ENCODE assay signal across 16 cellular contexts in genomic region chr10:48535416-48536225, GRCh38.
DNase-seq lines count a peak whose midpoint lies in the region; ATAC-seq and TF ChIP-seq lines count a peak whose summit lies in the region.
"Had no signal": no experiment of that assay in that cellular context is flagged by ENCODE, and none has a peak within 500 bp of the region (broad histone marks: within the 10 kb centered on the region; RNA-seq: fewer than 3 reads in every experiment).

No MANE protein-coding gene starts in this region.

- no peaks in the 10 kb centered on the region for H3K4me1 ChIP-seq in OCI-LY7 (ENCODE audit: insufficient read depth, low read length, poor library complexity, severe bottlenecking)
- no peaks in the 10 kb centered on the region for H3K4me1 ChIP-seq in left lung
- H3K4me1 ChIP-seq: tibial nerve had no signal

- no TSS peak for BruUV-seq in OCI-LY7 (replicated peaks; lab: Mats Ljungman, UMichigan)

- CTCF ChIA-PET in OCI-LY7 (lab: Charles Lee; ENCODE audit: unreplicated experiment) = no interaction called here

- no peaks in the 10 kb centered on the region for H4K20me1 ChIP-seq in OCI-LY7 (ENCODE audit: insufficient read depth, low read length)

- H3K27ac ChIP-seq in OCI-LY7 (ENCODE audit: low read depth, low read length, poor library complexity, severe bottlenecking) (no peak overlapping the region), left lung (no peak overlapping the region)
- H3K27ac ChIP-seq: tibial nerve had no signal

- peak overlapping the region; percentile 63 for H3K27ac Mint-ChIP-seq in stimulated activated naive B cell treated with anti-CD40 and anti-IgM and Interleukin-4, amounts not matched to agents 10 μg/mL and 1 μg/mL and 100 μg/mL, for 72 hours
- H3K27ac Mint-ChIP-seq: activated naive CD4-positive, alpha-beta T cell treated with anti-CD3 and anti-CD28 coated beads, Interleukin-2, amount 50 U/mL, for 72 hours; CD4-positive, alpha-beta T cell had no signal

- H3K9me3 ChIP-seq in OCI-LY7 (ENCODE audit: low read length) (no peaks in the 10 kb centered on the region), left lung (no peaks in the 10 kb centered on the region)

- no peaks in the 10 kb centered on the region for H3K4me1 Mint-ChIP-seq in stimulated activated naive B cell treated with anti-CD40 and anti-IgM and Interleukin-4, amounts not matched to agents 10 μg/mL and 1 μg/mL and 100 μg/mL, for 72 hours
- H3K4me1 Mint-ChIP-seq: central memory CD8-positive, alpha-beta T cell had no signal

- H3K9me2 ChIP-seq in OCI-LY7 (ENCODE audit: insufficient read depth, low read length) = no peaks in the 10 kb centered on the region

- H3K27me3 ChIP-seq in left lung = no peaks in the 10 kb centered on the region
- H3K27me3 ChIP-seq: tibial nerve had no signal

- no peak for ATAC-seq in stimulated activated naive B cell treated with anti-CD40 and anti-IgM and Interleukin-4, amounts not matched to agents 10 μg/mL and 1 μg/mL and 100 μg/mL, for 72 hours (replicated peaks)
- ATAC-seq in left lung (no peak), GM19328 (IDR thresholded peaks at IDR 0.05; ENCODE audit: unreplicated experiment) (no peak)
- ATAC-seq: activated naive CD4-positive, alpha-beta T cell treated with anti-CD3 and anti-CD28 coated beads, Interleukin-2, amount 50 U/mL, for 72 hours; left ventricle myocardium superior had no signal

- no peaks in the 10 kb centered on the region for H3K79me2 ChIP-seq in OCI-LY7 (ENCODE audit: insufficient read depth, low read depth, low read length)

- H3K9me3 Mint-ChIP-seq in stimulated activated naive B cell treated with anti-CD40 and anti-IgM and Interleukin-4, amounts not matched to agents 10 μg/mL and 1 μg/mL and 100 μg/mL, for 72 hours = peaks cover 0 to 2% of the 10 kb centered on the region in 2 donors
- H3K9me3 Mint-ChIP-seq: activated naive CD4-positive, alpha-beta T cell treated with anti-CD3 and anti-CD28 coated beads, Interleukin-2, amount 50 U/mL, for 72 hours; CD4-positive, alpha-beta T cell; central memory CD8-positive, alpha-beta T cell had no signal

- intact Hi-C loops in OCI-LY7 (cut with micrococcal nuclease; ENCODE audit: unreplicated experiment) = no loop called here
- intact Hi-C loops in left lung (cut with DNase I) = no loop called here

- H3K36me3 ChIP-seq in OCI-LY7 (ENCODE audit: insufficient read depth, low read length) (no peaks in the 10 kb centered on the region), left lung (no peaks in the 10 kb centered on the region)
- H3K36me3 ChIP-seq: tibial nerve had no signal

- peaks cover 14 to 18% of the 10 kb centered on the region in 2 donors for H3K36me3 Mint-ChIP-seq in stimulated activated naive B cell treated with anti-CD40 and anti-IgM and Interleukin-4, amounts not matched to agents 10 μg/mL and 1 μg/mL and 100 μg/mL, for 72 hours
- H3K36me3 Mint-ChIP-seq: activated naive CD4-positive, alpha-beta T cell treated with anti-CD3 and anti-CD28 coated beads, Interleukin-2, amount 50 U/mL, for 72 hours had no signal

- H3K4me2 ChIP-seq in OCI-LY7 (ENCODE audit: low read length) = no peak overlapping the region

- no peaks in the 10 kb centered on the region for H3K27me3 Mint-ChIP-seq in stimulated activated naive B cell treated with anti-CD40 and anti-IgM and Interleukin-4, amounts not matched to agents 10 μg/mL and 1 μg/mL and 100 μg/mL, for 72 hours
- H3K27me3 Mint-ChIP-seq: CD4-positive, alpha-beta T cell; central memory CD8-positive, alpha-beta T cell had no signal

- H3K4me3 ChIP-seq in OCI-LY7 (ENCODE audit: low read depth, low read length, poor library complexity, severe bottlenecking) (no peak overlapping the region), fibroblast of mammary gland (ENCODE audit: control insufficient read depth, low read depth, low read length) (no peak overlapping the region), left lung (no peak overlapping the region)
- H3K4me3 ChIP-seq: tibial nerve had no signal

- DNase-seq in GM20000 (ENCODE audit: low spot score) = no peak
- no peak for DNase-seq in OCI-LY7 (ENCODE audit: low spot score)
- no peak for DNase-seq in fibroblast of mammary gland (ENCODE audit: low read depth)
- DNase-seq in stimulated activated naive B cell treated with anti-CD40 and anti-IgM and Interleukin-4, amounts not matched to agents 10 μg/mL and 1 μg/mL and 100 μg/mL, for 72 hours = no peak
- no peak for DNase-seq in left lung
- no peak for DNase-seq in Ammon's horn (ENCODE audit: low spot score)
- DNase-seq: CD4-positive, alpha-beta T cell; GOT3; left ventricle myocardium superior; NCI-H146; NCI-H524 treated with DMSO at 0.1 percent for 48 hours; stimulated activated CD4-positive, alpha-beta T cell treated with anti-CD3 and anti-CD28 coated beads, Interleukin-2, amount 100 ng/mL, for 24 hours had no signal

- no peak overlapping the region for H2AFZ ChIP-seq in OCI-LY7 (ENCODE audit: low read length)

- TF ChIP-seq CTCF in GM20000 (IDR thresholded peaks at IDR 0.05; ENCODE audit: extremely low read depth, missing control alignments) (peak; percentile 5), OCI-LY7 (conservative IDR thresholded peaks at IDR 0.05; ENCODE audit: low read length) (peak; percentile 60), fibroblast of mammary gland (conservative IDR thresholded peaks at IDR 0.05; ENCODE audit: control insufficient read depth, insufficient read depth, low read depth, low read length) (peak; percentile 14), left lung (IDR thresholded peaks at IDR 0.05) (no peak)

- POLR2A ChIA-PET in OCI-LY7 (lab: Charles Lee) = no interaction called here

- H3K4me3 Mint-ChIP-seq in stimulated activated naive B cell treated with anti-CD40 and anti-IgM and Interleukin-4, amounts not matched to agents 10 μg/mL and 1 μg/mL and 100 μg/mL, for 72 hours = no peak overlapping the region
- H3K4me3 Mint-ChIP-seq: CD4-positive, alpha-beta T cell; central memory CD8-positive, alpha-beta T cell had no signal

Comparison
In these comparisons a context has a peak if more than half of its experiments do, and no peak if none do; other contexts are left out.
1. CTCF ChIP-seq: peak in GM20000 (single experiment), OCI-LY7 (single experiment) and fibroblast of mammary gland (single experiment); none in left lung (0 of 2).